8 cellular contexts compared by ENCODE assay signal in the genomic region with DNA sequence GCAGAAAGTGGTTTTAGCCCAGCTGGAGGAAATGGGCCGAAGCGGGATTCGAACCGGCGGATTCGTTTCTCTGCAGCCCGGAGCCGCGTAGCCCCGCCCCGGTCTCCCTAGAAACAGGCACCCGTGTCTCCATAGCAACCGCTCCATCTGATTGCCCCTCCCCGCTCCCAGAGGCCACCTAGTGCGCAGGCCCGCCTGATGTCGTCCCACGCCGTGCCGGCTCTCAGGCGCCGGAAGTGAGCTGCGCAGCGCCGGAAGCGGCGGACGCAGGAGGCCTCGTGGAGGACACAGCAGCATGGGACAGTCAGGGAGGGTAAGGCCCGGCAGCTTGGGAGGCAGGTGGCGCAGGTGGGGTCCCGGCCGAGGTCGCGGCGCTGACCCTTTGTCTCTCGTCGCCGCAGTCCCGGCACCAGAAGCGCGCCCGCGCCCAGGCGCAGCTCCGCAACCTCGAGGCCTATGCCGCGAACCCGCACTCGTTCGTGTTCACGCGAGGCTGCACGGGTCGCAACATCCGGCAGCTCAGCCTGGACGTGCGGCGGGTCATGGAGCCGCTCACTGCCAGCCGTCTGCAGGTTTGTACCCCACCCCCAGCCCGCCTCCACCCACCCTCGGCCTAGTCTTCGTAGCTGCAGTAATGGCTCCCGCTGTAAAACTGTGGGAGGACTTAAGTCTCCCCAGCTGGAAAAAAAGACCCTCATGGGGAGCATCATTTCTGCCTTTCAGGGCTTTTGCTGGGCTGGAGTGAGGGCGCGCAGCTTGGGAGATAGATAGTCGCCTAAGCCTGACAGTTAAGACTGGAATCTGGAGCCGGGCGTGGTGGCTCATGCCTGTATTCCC. TPM values are rescaled to one million over a fixed set of nuclear protein-coding genes. Genes with fewer than 3 reads are reported as not detected.
A peak's percentile ranks its signal among the peaks of the same experiment; 100 is the strongest.
DNase-seq lines count a peak whose midpoint lies in the region; ATAC-seq and TF ChIP-seq lines count a peak whose summit lies in the region.

A gene with protein sequence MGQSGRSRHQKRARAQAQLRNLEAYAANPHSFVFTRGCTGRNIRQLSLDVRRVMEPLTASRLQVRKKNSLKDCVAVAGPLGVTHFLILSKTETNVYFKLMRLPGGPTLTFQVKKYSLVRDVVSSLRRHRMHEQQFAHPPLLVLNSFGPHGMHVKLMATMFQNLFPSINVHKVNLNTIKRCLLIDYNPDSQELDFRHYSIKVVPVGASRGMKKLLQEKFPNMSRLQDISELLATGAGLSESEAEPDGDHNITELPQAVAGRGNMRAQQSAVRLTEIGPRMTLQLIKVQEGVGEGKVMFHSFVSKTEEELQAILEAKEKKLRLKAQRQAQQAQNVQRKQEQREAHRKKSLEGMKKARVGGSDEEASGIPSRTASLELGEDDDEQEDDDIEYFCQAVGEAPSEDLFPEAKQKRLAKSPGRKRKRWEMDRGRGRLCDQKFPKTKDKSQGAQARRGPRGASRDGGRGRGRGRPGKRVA (plus strand): TSS at position 263 of the 837 bp plus-strand sequence. CDS start 33 bp downstream, at position 296.

- WGBS in suprapubic skin: 3% methylated on average over 47 of the region's 71 CpGs

- H3K9me3 ChIP-seq in suprapubic skin: no peaks in the 10 kb centered on the region

- H3K36me3 Mint-ChIP-seq in activated naive CD4-positive, alpha-beta T cell treated with anti-CD3 and anti-CD28 coated beads, Interleukin-2, amount 50 U/mL, for 24 hours: peaks cover 12% of the 10 kb centered on the region

- TF ChIP-seq CTCF in suprapubic skin (IDR thresholded peaks at IDR 0.05): no peak

- peak in 1 of 2 donors; percentile 38 for TF ChIP-seq POLR2A in suprapubic skin (IDR thresholded peaks at IDR 0.05)

- peak within 1 kb of the TSS; percentile 99 for H3K27ac Mint-ChIP-seq in activated naive CD4-positive, alpha-beta T cell treated with anti-CD3 and anti-CD28 coated beads, Interleukin-2, amount 50 U/mL, for 24 hours

- H3K27ac ChIP-seq in suprapubic skin: peak within 1 kb of the TSS; percentile 66

- peak; percentile 44 for ATAC-seq in HG02623 (IDR thresholded peaks at IDR 0.05; ENCODE audit: unreplicated experiment)

- H3K4me1 ChIP-seq in suprapubic skin: peaks cover 22% of the 10 kb centered on the region

- no peaks in the 10 kb centered on the region for H3K9me3 Mint-ChIP-seq in activated naive CD4-positive, alpha-beta T cell treated with anti-CD3 and anti-CD28 coated beads, Interleukin-2, amount 50 U/mL, for 24 hours

- H3K4me3 ChIP-seq in suprapubic skin: peak within 1 kb of the TSS; percentile 75

- TF ChIP-seq EP300 in suprapubic skin (IDR thresholded peaks at IDR 0.05): no peak

- H3K27me3 ChIP-seq in suprapubic skin: no peaks in the 10 kb centered on the region

- DNase-seq in GM04504 (ENCODE audit: low read depth): peak; percentile 96
- DNase-seq in NCI-H1105 (lab: John Stamatoyannopoulos, UW): peak; percentile 99
- DNase-seq in SKM-1 (lab: John Stamatoyannopoulos, UW; ENCODE audit: unreplicated experiment): peak; percentile 97
- peak; percentile 97 for DNase-seq in globus pallidus (ENCODE audit: low spot score)
- peak; percentile 94 for DNase-seq in occipital lobe (lab: John Stamatoyannopoulos, UW)
- peak; percentile 99 for DNase-seq in suprapubic skin (ENCODE audit: low spot score in 2 of 2)

- H3K36me3 ChIP-seq in suprapubic skin: peaks cover 40% of the 10 kb centered on the region

- peak within 1 kb of the TSS; percentile 79 for H3K4me3 Mint-ChIP-seq in activated naive CD4-positive, alpha-beta T cell treated with anti-CD3 and anti-CD28 coated beads, Interleukin-2, amount 50 U/mL, for 24 hours

- peaks cover 54% of the 10 kb centered on the region for H3K4me1 Mint-ChIP-seq in activated naive CD4-positive, alpha-beta T cell treated with anti-CD3 and anti-CD28 coated beads, Interleukin-2, amount 50 U/mL, for 24 hours

- no peaks in the 10 kb centered on the region for H3K27me3 Mint-ChIP-seq in activated naive CD4-positive, alpha-beta T cell treated with anti-CD3 and anti-CD28 coated beads, Interleukin-2, amount 50 U/mL, for 24 hours

RNA-seq across cellular contexts. Expression of the gene that starts here (rescaled TPM):
- 18.1 TPM for total RNA-seq in occipital lobe
- 10 to 100 TPM; 41.9 to 55.1 (median 46.8) TPM for total RNA-seq in suprapubic skin

Comparison
In these comparisons a context has a peak if more than half of its experiments do, and no peak if none do; other contexts are left out.
1. Peak in every context shown above with its lines: DNase-seq, ATAC-seq, H3K4me3 ChIP-seq and H3K27ac ChIP-seq.